Comparison of ENCODE assay signal across 11 cellular contexts in the genomic region with DNA sequence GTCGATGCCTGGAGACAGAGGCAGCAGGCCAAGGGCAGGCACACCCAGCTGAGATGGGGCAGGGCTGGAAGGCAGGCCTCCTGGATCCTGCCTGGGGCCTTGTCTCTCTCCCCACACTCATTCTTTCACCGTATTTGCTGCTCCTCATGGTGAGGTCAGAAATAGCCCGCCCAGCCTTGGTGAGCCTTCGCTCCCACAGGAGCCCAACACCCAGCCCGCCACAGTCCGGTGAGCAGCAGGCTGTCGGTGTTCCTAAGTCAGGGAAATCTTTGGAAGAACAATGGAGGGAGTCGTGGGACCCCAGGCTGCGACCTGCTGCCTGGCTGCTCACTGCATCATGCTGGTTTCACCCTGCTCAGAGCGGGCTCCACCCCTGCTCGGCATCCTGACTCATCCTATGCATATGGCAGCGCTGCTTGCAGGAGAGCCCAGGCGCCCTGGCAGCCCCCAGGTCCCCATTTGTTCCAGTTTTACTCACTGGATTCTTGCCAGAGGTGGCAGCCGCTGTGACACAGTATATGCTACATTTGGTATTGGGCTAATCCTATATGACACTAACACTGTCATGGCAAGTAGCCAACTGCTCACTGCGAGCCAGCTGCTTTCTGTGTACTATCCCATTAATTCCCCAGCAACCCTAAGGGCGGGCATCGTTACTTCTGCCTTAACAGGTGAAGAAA. TPM values are rescaled to one million over a fixed set of nuclear protein-coding genes. Genes with fewer than 3 reads are reported as not detected.
DNase-seq lines count a peak whose midpoint lies in the region; ATAC-seq, FAIRE-seq and TF ChIP-seq lines count a peak whose summit lies in the region.
"Had no signal": no experiment of that assay in that cellular context is flagged by ENCODE, and none has a peak within 500 bp of the region (broad histone marks: within the 10 kb centered on the region; RNA-seq: fewer than 3 reads in every experiment).

No MANE protein-coding gene starts in this region.

- H2BK120ac ChIP-seq in H1 (replicated peaks; ENCODE audit: low read depth, low read length): no peak overlapping the region

- DNase-seq in GM23248 (peak; percentile 66), NCI-H2171 (lab: John Stamatoyannopoulos, UW) (peak; percentile 100), H1 (ENCODE audit: low read depth in 1 of 2, low spot score in 2 of 2) (no peak), gastrocnemius medialis (no peak), epidermal melanocyte (ENCODE audit: insufficient read length, low spot score) (no peak), T-helper 1 cell (no peak)
- no peak for DNase-seq in stimulated activated CD4-positive, alpha-beta T cell treated with anti-CD3 and anti-CD28 coated beads, Interleukin-1b, Interleukin-23, amount 100 ng/mL, for 48 hours
- DNase-seq: activated CD8-positive, alpha-beta memory T cell treated with anti-CD3 and anti-CD28 coated beads, Interleukin-2, amount 50 U/mL, for 4 hours; Karpas-422 had no signal

- H3K79me2 ChIP-seq in GM23248 (ENCODE audit: insufficient read depth) (0 out of 2 replicates have a peak, but pooled peaks cover 7% of the 10 kb centered on the region), H1 (ENCODE audit: control insufficient read depth in 1 of 2, insufficient read depth in 2 of 2, low read length in 2 of 2) (no peaks in the 10 kb centered on the region)

- H3K23me2 ChIP-seq in H1 (ENCODE audit: low read depth, low read length): no peaks in the 10 kb centered on the region

- no peak for TF ChIP-seq EP300 in H1 (IDR thresholded peaks at IDR 0.05; ENCODE audit: borderline replicate concordance in 1 of 2, low read depth in 2 of 2, low read length in 2 of 2)

- H2AFZ ChIP-seq in GM23248: no peak overlapping the region
- no peak overlapping the region for H2AFZ ChIP-seq in H1 (ENCODE audit: low read length)

- no peak for TF ChIP-seq RAD21 in H1 (IDR thresholded peaks at IDR 0.05 in 1 of 2, conservative IDR thresholded peaks at IDR 0.05 in 1 of 2; ENCODE audit: low read depth in 2 of 2, low read length in 2 of 2)

- peaks cover 5% of the 10 kb centered on the region; the same call in 1 of the 2 replicates for H3K36me3 ChIP-seq in GM23248 (ENCODE audit: low read depth)
- H3K36me3 ChIP-seq in H1 (ENCODE audit: control insufficient read depth in 2 of 4, insufficient read depth in 4 of 4, low read length in 3 of 4): no peaks in the 10 kb centered on the region
- H3K36me3 ChIP-seq in gastrocnemius medialis: peaks cover 0 to 10% of the 10 kb centered on the region in 2 donors

- no peak for FAIRE-seq in H1 (lab: Jason Lieb, UNC)
- FAIRE-seq: GM18507 had no signal

- TF ChIP-seq POLR2A in H1 (IDR thresholded peaks at IDR 0.05; ENCODE audit: control extremely low read depth in 1 of 2, low read depth in 2 of 2, low read length in 2 of 2): no peak
- no peak for TF ChIP-seq POLR2A in gastrocnemius medialis (IDR thresholded peaks at IDR 0.05)

- no peaks in the 10 kb centered on the region for H3K9me2 ChIP-seq in GM23248 (ENCODE audit: insufficient read depth)

- H3K18ac ChIP-seq in H1 (ENCODE audit: extremely low read depth, low read length): no peak overlapping the region

- no peak overlapping the region for H3K56ac ChIP-seq in H1 (replicated peaks; ENCODE audit: insufficient read length, low read depth, low read length)

- intact Hi-C loops in gastrocnemius medialis (cut with DNase I; ENCODE audit: low total_unique reads): no loop called here

- no peak overlapping the region for H3K14ac ChIP-seq in H1 (ENCODE audit: insufficient read length)

- TF ChIP-seq CTCF in H1 (IDR thresholded peaks at IDR 0.05; ENCODE audit: control extremely low read depth in 1 of 3, insufficient read depth in 1 of 3, low read depth in 1 of 3, low read length in 3 of 3): no peak
- TF ChIP-seq CTCF in gastrocnemius medialis (IDR thresholded peaks at IDR 0.05 in 4 of 5, conservative IDR thresholded peaks at IDR 0.05 in 1 of 5): no peak

- H4K20me1 ChIP-seq in GM23248 (ENCODE audit: insufficient read depth) (no peaks in the 10 kb centered on the region), H1 (replicated peaks in 1 of 2; ENCODE audit: control insufficient read depth in 1 of 2, insufficient read depth in 2 of 2, low read length in 2 of 2) (peaks cover 0 to 4% of the 10 kb centered on the region in 2 experiments)

- in situ Hi-C loops in GM23248 (cut with MboI) (loop anchor here (10.0 to 25.0 kb wide), 2 partner anchors 216 to 568 kb away; a partner anchor contains a TSS), gastrocnemius medialis (cut with MboI; ENCODE audit: low sequenced_read_pairs in 4 of 4) (no loop called here)

- H3K4me2 ChIP-seq in GM23248 (ENCODE audit: unreplicated experiment): peak overlapping the region; percentile 23
- no peak overlapping the region for H3K4me2 ChIP-seq in H1 (ENCODE audit: insufficient read depth in 1 of 2, low read depth in 2 of 2, low read length in 2 of 2)

- no peak overlapping the region for H4K5ac ChIP-seq in H1 (ENCODE audit: insufficient read length, low read depth, low read length)

- no peak overlapping the region for H4K91ac ChIP-seq in H1 (replicated peaks; ENCODE audit: insufficient read length, low read length)

- H3K4me1 ChIP-seq in GM23248 (ENCODE audit: insufficient read depth) (peaks cover 24% of the 10 kb centered on the region), H1 (replicated peaks in 1 of 4; ENCODE audit: control insufficient read depth in 3 of 4, insufficient read depth in 4 of 4, low read length in 3 of 4) (peaks cover 5 to 15% (median 10%) of the 10 kb centered on the region in 4 experiments), gastrocnemius medialis (peaks cover 8 to 21% of the 10 kb centered on the region in 2 donors)

- H2BK12ac ChIP-seq in H1 (ENCODE audit: low read depth, low read length): no peak overlapping the region

- H3K27ac ChIP-seq in GM23248 (peak overlapping the region; percentile 89), H1 (ENCODE audit: low read depth, low read length) (no peak overlapping the region), gastrocnemius medialis (peak overlapping the region in 3 of 4 donors; percentile 52 to 63 (median 59))

- CTCF ChIA-PET in H1 (lab: Charles Lee; ENCODE audit: partially characterized antibody): interaction anchor here (0.7 to 3.8 kb wide), 9 partner anchors 10 to 1855 kb away, joined by 3 to 35 read pairs (median 3); no protein-coding TSS in a partner anchor

- no peak overlapping the region for H2BK15ac ChIP-seq in H1 (ENCODE audit: low read length)

- no peak overlapping the region for H2AK5ac ChIP-seq in H1 (ENCODE audit: low read depth, low read length)

- H3K27me3 ChIP-seq in GM23248 (replicated peaks; ENCODE audit: insufficient read depth) (no peaks in the 10 kb centered on the region), H1 (replicated peaks in 1 of 4; ENCODE audit: control insufficient read depth in 3 of 4, extremely low read depth in 1 of 4, insufficient read depth in 3 of 4, low read length in 3 of 4) (no peaks in the 10 kb centered on the region), gastrocnemius medialis (no peaks in the 10 kb centered on the region)

- H4K8ac ChIP-seq in H1 (ENCODE audit: extremely low read depth, insufficient read depth, low read length): peak overlapping the region; percentile 53; the same call in 1 of the 2 replicates

- peak overlapping the region; percentile 48 for H3K4ac ChIP-seq in H1 (replicated peaks; ENCODE audit: insufficient read length, low read depth, low read length)

- peak overlapping the region; percentile 57 for H3K9ac ChIP-seq in GM23248
- no peak overlapping the region for H3K9ac ChIP-seq in H1 (replicated peaks in 1 of 4; ENCODE audit: extremely low read depth in 1 of 4, low read depth in 3 of 4, low read length in 3 of 4)

- no peak overlapping the region for H2BK5ac ChIP-seq in H1 (ENCODE audit: low read depth, low read length)

- ATAC-seq in gastrocnemius medialis: no peak
- ATAC-seq in GM18517 (IDR thresholded peaks at IDR 0.05; ENCODE audit: unreplicated experiment): no peak

- H3K23ac ChIP-seq in H1 (ENCODE audit: insufficient read length): no peak overlapping the region

- H3F3A ChIP-seq in GM23248 (ENCODE audit: insufficient read depth): peaks cover 26% of the 10 kb centered on the region

- H3K9me3 ChIP-seq in GM23248 (ENCODE audit: low read depth) (no peaks in the 10 kb centered on the region), H1 (ENCODE audit: insufficient read depth in 2 of 2, low read depth in 1 of 2, low read length in 1 of 2) (no peaks in the 10 kb centered on the region), gastrocnemius medialis (no peaks in the 10 kb centered on the region)

- no peak overlapping the region for H2BK20ac ChIP-seq in H1 (ENCODE audit: low read length)

- H3K4me3 ChIP-seq in GM23248 (no peak overlapping the region), H1 (ENCODE audit: extremely low read depth in 1 of 4, insufficient read depth in 2 of 4, low read depth in 3 of 4, low read length in 4 of 4) (no peak overlapping the region), gastrocnemius medialis (no peak overlapping the region)

- POLR2A ChIA-PET in H1 (lab: Charles Lee; ENCODE audit: partially characterized antibody): no interaction called here

- no peaks in the 10 kb centered on the region for H3K79me1 ChIP-seq in H1 (ENCODE audit: low read depth, low read length)

- WGBS in GM23248 (ENCODE audit: low coverage in 1 of 2, low lambda C conversion rate in 2 of 2, missing lambda C conversion rate in 2 of 2), 2 experiments: 62% methylated on average over 17 of the region's 17 CpGs
- 85% methylated on average over 17 of the region's 17 CpGs; no CpG with 5 or more reads in 1 of the 2 experiments for WGBS in H1 (ENCODE audit: extremely low coverage in 1 of 2, insufficient coverage in 1 of 2, insufficient read length in 1 of 2, insufficient replicate concordance in 2 of 2, low coverage in 1 of 2, low lambda C conversion rate in 2 of 2, missing lambda C conversion rate in 1 of 2), 2 experiments

RNA-seq across cellular contexts. Expression of a gene that starts 53.2 kb away (rescaled TPM):
- 32.2 and 33.0 TPM in 2 replicates for total RNA-seq in GM23248 (2014; rRNA removed; shearing (Covaris generic))
- 4.7 and 5.7 TPM in 2 replicates for polyA plus RNA-seq in GM23248 (2016; fragmentation: Nextera tagmentation; extraction: Ambion mirVana)
- total RNA-seq in H1 (2021; fragmentation: NEBNext Ultra II Directional; extraction: Animal tissue kit (Norgen Biotek cat#: 25700)): 42.4 and 47.6 TPM in 2 replicates
- 32.1 and 34.7 TPM in 2 replicates for polyA plus RNA-seq in H1 (2011; rRNA removed)
- polyA plus RNA-seq in H1 (2011; cell fraction: cytosol; rRNA removed): 26.7 TPM
- polyA plus RNA-seq in H1 (2011; cell fraction: nucleus; rRNA removed): 26.4 TPM
- 18.9 to 22.5 TPM (median 21.6 TPM) in 4 replicates for polyA plus RNA-seq in H1 (2012, experiment 1 of 2)
- 23.1 TPM for polyA plus RNA-seq in H1 (2012, experiment 2 of 2)
- 20.3 TPM for polyA plus RNA-seq in H1 (2013, experiment 1 of 2)
- polyA plus RNA-seq in H1 (2013, experiment 2 of 2): 20.5 TPM
- polyA minus RNA-seq in H1 (2011; rRNA and poly(A)+ RNA removed): 22.8 and 24.3 TPM in 2 replicates
- 20.1 TPM for polyA minus RNA-seq in H1 (2011; cell fraction: cytosol; rRNA and poly(A)+ RNA removed)
- 9.9 TPM for polyA minus RNA-seq in H1 (2011; cell fraction: nucleus; rRNA and poly(A)+ RNA removed)
- 1 to 10 TPM; 2.1 to 4.6 (median 2.5) TPM for total RNA-seq in gastrocnemius medialis

Comparison
In these comparisons a context has a peak if more than half of its experiments do, and no peak if none do; other contexts are left out.
1. DNase-seq: peak in GM23248 (single experiment) and NCI-H2171 (single experiment); none in H1 (0 of 2), gastrocnemius medialis (0 of 2), epidermal melanocyte (single experiment), T-helper 1 cell (0 of 5) and stimulated activated CD4-positive, alpha-beta T cell treated with anti-CD3 and anti-CD28 coated beads, Interleukin-1b, Interleukin-23, amount 100 ng/mL, for 48 hours (single experiment).